9 cellular contexts compared by ENCODE assay signal in genomic region chr6:3911614-3912336, GRCh38.
DNase-seq lines count a peak whose midpoint lies in the region; ATAC-seq and TF ChIP-seq lines count a peak whose summit lies in the region.
"Had no signal": no experiment of that assay in that cellular context is flagged by ENCODE, and none has a peak within 500 bp of the region (broad histone marks: within the 10 kb centered on the region; RNA-seq: fewer than 3 reads in every experiment).

No MANE protein-coding gene starts in this region.

- TF ChIP-seq CTCF in AG04450 (IDR thresholded peaks at IDR 0.05; ENCODE audit: low read depth, low read length): no peak

- peak overlapping the region; percentile 71 for H3K27ac ChIP-seq in AG04450 (ENCODE audit: low read depth, low read length)
- peak overlapping the region; percentile 72 for H3K27ac ChIP-seq in epithelial cell of prostate
- H3K27ac ChIP-seq: HL-60 had no signal

- ATAC-seq in HG03378 (IDR thresholded peaks at IDR 0.05; ENCODE audit: unreplicated experiment) (no peak), GM18868 (IDR thresholded peaks at IDR 0.05; ENCODE audit: unreplicated experiment) (no peak)

- peaks cover 3% of the 10 kb centered on the region; the same call in 1 of the 2 replicates for H3K9me3 ChIP-seq in AG04450 (ENCODE audit: control insufficient read depth, insufficient read depth, low read length)

- POLR2A ChIA-PET in AG04450 (lab: Yijun Ruan, JAX): interaction anchor here (1.6 kb wide), 1 partner anchor 67 kb away, joined by 4 read pairs; no protein-coding TSS in a partner anchor

- peak overlapping the region; percentile 8; the same call in 1 of the 2 replicates for H3K4me3 ChIP-seq in AG04450 (ENCODE audit: low read depth, low read length)

- DNase-seq in AG04450 (ENCODE audit: low read depth, low spot score): peak; percentile 43
- peak; percentile 69 for DNase-seq in NCI-H69 (lab: John Stamatoyannopoulos, UW)
- DNase-seq in epithelial cell of prostate (ENCODE audit: low read depth, low spot score): no peak
- peak; percentile 79 for DNase-seq in myocyte (ENCODE audit: low read depth)
- no peak for DNase-seq in activated CD4-positive, alpha-beta T cell treated with anti-CD3 and anti-CD28 coated beads for 48 hours
- no peak for DNase-seq in T-helper 2 cell

- no peaks in the 10 kb centered on the region for H3K27me3 ChIP-seq in AG04450 (ENCODE audit: control insufficient read depth, insufficient read depth, low read length)

- CTCF ChIA-PET in AG04450 (lab: Charles Lee): interaction anchor here (0.8 to 3.6 kb wide), 5 partner anchors 21 to 170 kb away, joined by 3 to 18 read pairs (median 6); no protein-coding TSS in a partner anchor

Comparison
In these comparisons a context has a peak if more than half of its experiments do, and no peak if none do; other contexts are left out.
1. DNase-seq: peak in AG04450 (single experiment), NCI-H69 (single experiment) and myocyte (single experiment); none in epithelial cell of prostate (single experiment), activated CD4-positive, alpha-beta T cell treated with anti-CD3 and anti-CD28 coated beads for 48 hours (single experiment) and T-helper 2 cell (0 of 5).